8 cellular contexts compared by ENCODE assay signal in genomic region chr22:29310863-29311339, GRCh38. TPM values are rescaled to one million over a fixed set of nuclear protein-coding genes. Genes with fewer than 3 reads are reported as not detected.
DNase-seq lines count a peak whose midpoint lies in the region; ATAC-seq and TF ChIP-seq lines count a peak whose summit lies in the region.

No MANE protein-coding gene starts in this region.

- TF ChIP-seq CTCF in AG04450 (IDR thresholded peaks at IDR 0.05; ENCODE audit: low read depth, low read length) = no peak
- no peak for TF ChIP-seq CTCF in GM23338 (conservative IDR thresholded peaks at IDR 0.05; ENCODE audit: low read depth in 2 of 2)
- no peak for TF ChIP-seq CTCF in Panc1 (IDR thresholded peaks at IDR 0.05)
- no peak for TF ChIP-seq CTCF in glutamatergic neuron (IDR thresholded peaks at IDR 0.05; ENCODE audit: partially characterized antibody, unreplicated experiment)
- no peak for TF ChIP-seq CTCF in transverse colon (IDR thresholded peaks at IDR 0.05)

- peaks cover 22% of the 10 kb centered on the region for H3F3A ChIP-seq in GM23338 (replicated peaks; ENCODE audit: low read depth)

- H4K8ac ChIP-seq in trophoblast cell (ENCODE audit: low read depth, low read length) = no peak overlapping the region

- H3K27me3 Mint-ChIP-seq in GM23338 (ENCODE audit: insufficient read depth, low read depth, poor library complexity) (peaks cover 29% of the 10 kb centered on the region), glutamatergic neuron (ENCODE audit: unreplicated experiment) (peaks cover 14% of the 10 kb centered on the region)
- H3K27me3 Mint-ChIP-seq in activated naive CD8-positive, alpha-beta T cell treated with anti-CD3 and anti-CD28 coated beads for 36 hours = peaks cover 39% of the 10 kb centered on the region

- CTCF ChIA-PET in AG04450 (lab: Charles Lee) (interaction anchor here (1.0 to 1.5 kb wide), 2 partner anchors 11 to 48 kb away, joined by 3 to 6 read pairs; no protein-coding TSS in a partner anchor), Panc1 (lab: Charles Lee) (interaction anchor here (0.6 kb wide), 1 partner anchor 940 kb away, joined by 4 read pairs; no protein-coding TSS in a partner anchor)

- peak; percentile 1; the same call in 2 of the 3 replicates for ATAC-seq in GM23338
- peak; percentile 44 for ATAC-seq in Panc1

- POLR2A ChIA-PET in AG04450 (lab: Yijun Ruan, JAX) (interaction anchor here (1.0 kb wide), 1 partner anchor 42 kb away, joined by 4 read pairs; the partner anchor contains the start of gene EWSR1), Panc1 (lab: Charles Lee) (no interaction called here)

- H3K27ac Mint-ChIP-seq in GM23338 (no peak overlapping the region), glutamatergic neuron (ENCODE audit: unreplicated experiment) (no peak overlapping the region)
- no peak overlapping the region for H3K27ac Mint-ChIP-seq in activated naive CD8-positive, alpha-beta T cell treated with anti-CD3 and anti-CD28 coated beads for 36 hours

- no peak overlapping the region for H2BK12ac ChIP-seq in trophoblast cell (ENCODE audit: low read length)

- peaks cover 14% of the 10 kb centered on the region for H3K79me1 ChIP-seq in trophoblast cell (ENCODE audit: low read length)

- H3K27ac ChIP-seq in AG04450 (ENCODE audit: low read depth, low read length) (no peak overlapping the region), GM23338 (ENCODE audit: low read depth) (no peak overlapping the region), Panc1 (ENCODE audit: low read length) (no peak overlapping the region), trophoblast cell (ENCODE audit: low read depth, low read length) (no peak overlapping the region), transverse colon (peak overlapping the region; percentile 84 to 96 (median 86))

- H3K18ac ChIP-seq in trophoblast cell (ENCODE audit: low read length) = no peak overlapping the region

- H2AFZ ChIP-seq in GM23338 (no peak overlapping the region), trophoblast cell (ENCODE audit: insufficient read depth, low read length, poor library complexity) (no peak overlapping the region)

- no peak overlapping the region for H3K4ac ChIP-seq in trophoblast cell (ENCODE audit: low read depth, low read length)

- H3K79me2 ChIP-seq in GM23338 (replicated peaks; ENCODE audit: insufficient read depth) = no peaks in the 10 kb centered on the region
- peaks cover 5% of the 10 kb centered on the region for H3K79me2 ChIP-seq in trophoblast cell (ENCODE audit: control insufficient read depth, insufficient read depth, low read length, poor library complexity)

- in situ Hi-C loops in Panc1 (cut with HindIII; ENCODE audit: low pct_unique_long_range_greater_than_20kb, low sequenced_read_pairs) = no loop called here
- in situ Hi-C loops in transverse colon (cut with MboI; ENCODE audit: low pct_ligation_motif_present in 1 of 4, low pct_unique_long_range_greater_than_20kb in 1 of 4, low sequenced_read_pairs in 3 of 4) = no loop called here

- no peaks in the 10 kb centered on the region for H3K9me2 ChIP-seq in GM23338 (ENCODE audit: insufficient read depth)

- peak; percentile 90 for DNase-seq in AG04450 (ENCODE audit: low read depth, low spot score)
- peak; percentile 82 for DNase-seq in GM23338 (ENCODE audit: low spot score)
- no peak for DNase-seq in Panc1 (ENCODE audit: low read depth, low spot score)
- peak; percentile 81 for DNase-seq in activated naive CD8-positive, alpha-beta T cell treated with anti-CD3 and anti-CD28 coated beads for 36 hours
- peak; percentile 71 for DNase-seq in glutamatergic neuron
- peak; percentile 96 for DNase-seq in trophoblast cell
- peak; percentile 92 for DNase-seq in transverse colon
- no peak for DNase-seq in NCI-H510A (lab: John Stamatoyannopoulos, UW)

- peaks cover 30% of the 10 kb centered on the region for H3K4me1 Mint-ChIP-seq in GM23338
- peaks cover 35% of the 10 kb centered on the region for H3K4me1 Mint-ChIP-seq in activated naive CD8-positive, alpha-beta T cell treated with anti-CD3 and anti-CD28 coated beads for 36 hours
- H3K4me1 Mint-ChIP-seq in glutamatergic neuron (ENCODE audit: low read depth, unreplicated experiment) = peaks cover 13% of the 10 kb centered on the region

- H3K14ac ChIP-seq in trophoblast cell (ENCODE audit: low read length) = no peak overlapping the region

- peak; percentile 57 for TF ChIP-seq EP300 in transverse colon (IDR thresholded peaks at IDR 0.05; ENCODE audit: low read depth)

- BruUV-seq in Panc1 (replicated peaks; lab: Mats Ljungman, UMichigan) = no TSS peak

- H4K91ac ChIP-seq in trophoblast cell (ENCODE audit: low read depth, low read length) = no peak overlapping the region

- H3K27me3 ChIP-seq in AG04450 (ENCODE audit: control insufficient read depth, insufficient read depth, low read length) = peaks cover 23% of the 10 kb centered on the region
- H3K27me3 ChIP-seq in GM23338 (ENCODE audit: insufficient read depth) = peaks cover 34% of the 10 kb centered on the region
- H3K27me3 ChIP-seq in Panc1 (ENCODE audit: control insufficient read depth, insufficient read depth, low read length) = no peaks in the 10 kb centered on the region
- H3K27me3 ChIP-seq in trophoblast cell (ENCODE audit: insufficient read depth, low read length) = peaks cover 27% of the 10 kb centered on the region
- H3K27me3 ChIP-seq in transverse colon = peaks cover 27% of the 10 kb centered on the region

- peak overlapping the region; percentile 13 for H2AK5ac ChIP-seq in trophoblast cell (ENCODE audit: low read length)

- no peak overlapping the region for H3K23ac ChIP-seq in trophoblast cell (ENCODE audit: low read length)

- H3K4me3 Mint-ChIP-seq in GM23338 (no peak overlapping the region), glutamatergic neuron (ENCODE audit: unreplicated experiment) (no peak overlapping the region)
- no peak overlapping the region for H3K4me3 Mint-ChIP-seq in activated naive CD8-positive, alpha-beta T cell treated with anti-CD3 and anti-CD28 coated beads for 36 hours

- no peak overlapping the region for H4K12ac ChIP-seq in trophoblast cell (ENCODE audit: low read depth, low read length)

- H3K36me3 ChIP-seq in GM23338 (ENCODE audit: insufficient read depth) (no peaks in the 10 kb centered on the region), Panc1 (ENCODE audit: control insufficient read depth, insufficient read depth, low read length) (no peaks in the 10 kb centered on the region; the same call in 1 of the 2 replicates), trophoblast cell (ENCODE audit: control insufficient read depth in 1 of 2, insufficient read depth in 2 of 2, low read length in 2 of 2) (peaks cover 7 to 9% of the 10 kb centered on the region in 2 experiments), transverse colon (no peaks in the 10 kb centered on the region)

- TF ChIP-seq POLR2A in transverse colon (IDR thresholded peaks at IDR 0.05) = no peak

- no peak overlapping the region for H2BK5ac ChIP-seq in trophoblast cell (ENCODE audit: low read depth, low read length, poor library complexity)

- H3K9me3 ChIP-seq in AG04450 (ENCODE audit: control insufficient read depth, insufficient read depth, low read length) (peaks cover 5% of the 10 kb centered on the region; the same call in 1 of the 2 replicates), Panc1 (ENCODE audit: control insufficient read depth, insufficient read depth, low read depth, low read length) (no peaks in the 10 kb centered on the region), trophoblast cell (ENCODE audit: insufficient read depth, low read depth, low read length) (peaks cover 3% of the 10 kb centered on the region), transverse colon (no peaks in the 10 kb centered on the region)

- intact Hi-C loops in Panc1 (cut with micrococcal nuclease; ENCODE audit: unreplicated experiment) = no loop called here
- intact Hi-C loops in transverse colon (cut with DNase I; ENCODE audit: low total_unique reads) = no loop called here

- H3K4me3 ChIP-seq in AG04450 (ENCODE audit: low read depth, low read length) (no peak overlapping the region), GM23338 (no peak overlapping the region), Panc1 (ENCODE audit: low read depth in 2 of 2, low read length in 2 of 2) (no peak overlapping the region), trophoblast cell (ENCODE audit: low read depth, low read length) (no peak overlapping the region), transverse colon (peak overlapping the region in 1 of 4 donors; percentile 6)

- no CpG with 5 or more reads among the region's 18 CpGs for WGBS in trophoblast cell (ENCODE audit: extremely low coverage, insufficient coverage, insufficient read length)
- WGBS in transverse colon (ENCODE audit: low coverage in 1 of 2), 2 donors = 4% methylated on average over 17 of the region's 18 CpGs; no CpG with 5 or more reads in 1 of the 2 donors

- peaks cover 9% of the 10 kb centered on the region for H4K20me1 ChIP-seq in GM23338 (replicated peaks; ENCODE audit: insufficient read depth)

- no peak overlapping the region for H3K4me2 ChIP-seq in GM23338
- H3K4me2 ChIP-seq in trophoblast cell (ENCODE audit: low read length) = peak overlapping the region; percentile 28

- no peak overlapping the region for H3K9ac ChIP-seq in trophoblast cell (ENCODE audit: low read length)

- peaks cover 7% of the 10 kb centered on the region; the same call in 1 of the 3 replicates for H3K36me3 Mint-ChIP-seq in GM23338 (ENCODE audit: low read depth)
- H3K36me3 Mint-ChIP-seq in activated naive CD8-positive, alpha-beta T cell treated with anti-CD3 and anti-CD28 coated beads for 36 hours = no peaks in the 10 kb centered on the region
- H3K36me3 Mint-ChIP-seq in glutamatergic neuron (ENCODE audit: unreplicated experiment) = peaks cover 6% of the 10 kb centered on the region

- peaks cover 14% of the 10 kb centered on the region for H3K9me3 Mint-ChIP-seq in GM23338
- H3K9me3 Mint-ChIP-seq in activated naive CD8-positive, alpha-beta T cell treated with anti-CD3 and anti-CD28 coated beads for 36 hours = no peaks in the 10 kb centered on the region
- H3K9me3 Mint-ChIP-seq in glutamatergic neuron (ENCODE audit: unreplicated experiment) = peaks cover 5% of the 10 kb centered on the region

- H2BK120ac ChIP-seq in trophoblast cell (ENCODE audit: insufficient read depth, low read length, poor library complexity) = no peak overlapping the region

- H3K4me1 ChIP-seq in GM23338 (ENCODE audit: insufficient read depth) = peaks cover 6% of the 10 kb centered on the region; the same call in 1 of the 2 replicates
- peaks cover 22% of the 10 kb centered on the region for H3K4me1 ChIP-seq in Panc1 (ENCODE audit: control insufficient read depth, insufficient read depth, low read length)
- peaks cover 29 to 39% of the 10 kb centered on the region in 2 experiments for H3K4me1 ChIP-seq in trophoblast cell (ENCODE audit: control insufficient read depth in 1 of 2, insufficient read depth in 2 of 2, low read length in 2 of 2)
- H3K4me1 ChIP-seq in transverse colon = peaks cover 62 to 93% (median 79%) of the 10 kb centered on the region in 4 donors

RNA-seq across cellular contexts. Expression of gene GAS2L1, which starts 4.5 kb away (rescaled TPM):
- polyA plus RNA-seq in AG04450 (2011; rRNA removed) (4.5 and 5.2 TPM in 2 replicates), GM23338 (2016; fragmentation: Nextera tagmentation; extraction: Ambion mirVana) (3.7 and 5.2 TPM in 2 replicates)
- polyA minus RNA-seq in AG04450 (2011; rRNA and poly(A)+ RNA removed) = 2.2 and 2.9 TPM in 2 replicates
- 4.9 and 9.5 TPM in 2 replicates for total RNA-seq in GM23338 (2014; rRNA removed; shearing (Covaris generic))
- total RNA-seq in Panc1 (2021; ENCODE audit: unreplicated experiment) (68.8 TPM), glutamatergic neuron (ENCODE audit: unreplicated experiment) (10.3 TPM), transverse colon (10 to 100 TPM; 21.1 to 81.0 (median 43.6) TPM)
- 74.4 TPM for polyA plus RNA-seq in Panc1 (2012; ENCODE audit: insufficient read length)
- total RNA-seq in activated naive CD8-positive, alpha-beta T cell treated with anti-CD3 and anti-CD28 coated beads for 36 hours = 1 to 10 TPM; 1.1 to 1.4 TPM
- 14.6 and 14.7 TPM in 2 replicates for polyA plus RNA-seq in trophoblast cell (2013)

RNA-seq across cellular contexts. Expression of gene RASL10A, which starts 4.6 kb away (rescaled TPM):
- polyA plus RNA-seq in AG04450 (2011; rRNA removed) (not detected in 2 replicates), GM23338 (2016; fragmentation: Nextera tagmentation; extraction: Ambion mirVana) (0.99 and 1.6 TPM in 2 replicates)
- not detected in 2 replicates for polyA minus RNA-seq in AG04450 (2011; rRNA and poly(A)+ RNA removed)
- 0.54 and 3.0 TPM in 2 replicates for total RNA-seq in GM23338 (2014; rRNA removed; shearing (Covaris generic))
- total RNA-seq in Panc1 (2021; ENCODE audit: unreplicated experiment) (2.6 TPM), glutamatergic neuron (ENCODE audit: unreplicated experiment) (1.3 TPM), transverse colon (1 to 10 TPM in 3 of 4 donors, not detected in 1; 1.2 to 5.0 (median 2.4) TPM)
- polyA plus RNA-seq in Panc1 (2012; ENCODE audit: insufficient read length) = 2.4 TPM
- total RNA-seq in activated naive CD8-positive, alpha-beta T cell treated with anti-CD3 and anti-CD28 coated beads for 36 hours = under 1 TPM in 1 of 2 experiments, not detected in 1; 0.58 TPM
- polyA plus RNA-seq in trophoblast cell (2013) = 1.1 and 1.2 TPM in 2 replicates

RNA-seq across cellular contexts. Expression of gene EWSR1, which starts 42.8 kb away (rescaled TPM):
- polyA plus RNA-seq in AG04450 (2011; rRNA removed) = 146 and 185 TPM in 2 replicates
- 206 and 243 TPM in 2 replicates for polyA minus RNA-seq in AG04450 (2011; rRNA and poly(A)+ RNA removed)
- 390 and 427 TPM in 2 replicates for total RNA-seq in GM23338 (2014; rRNA removed; shearing (Covaris generic))
- polyA plus RNA-seq in GM23338 (2016; fragmentation: Nextera tagmentation; extraction: Ambion mirVana) = 382 and 391 TPM in 2 replicates
- 272 TPM for total RNA-seq in Panc1 (2021; ENCODE audit: unreplicated experiment)
- polyA plus RNA-seq in Panc1 (2012; ENCODE audit: insufficient read length) = 240 TPM
- total RNA-seq in activated naive CD8-positive, alpha-beta T cell treated with anti-CD3 and anti-CD28 coated beads for 36 hours = 100 to 1,000 TPM; 369 to 377 TPM
- 355 TPM for total RNA-seq in glutamatergic neuron (ENCODE audit: unreplicated experiment)
- 256 and 260 TPM in 2 replicates for polyA plus RNA-seq in trophoblast cell (2013)
- 100 to 1,000 TPM; 196 to 318 (median 205) TPM for total RNA-seq in transverse colon

RNA-seq across cellular contexts. Expression of gene RHBDD3, which starts 43.1 kb away (rescaled TPM):
- polyA plus RNA-seq in AG04450 (2011; rRNA removed) = 9.9 and 13.8 TPM in 2 replicates
- polyA minus RNA-seq in AG04450 (2011; rRNA and poly(A)+ RNA removed) = 3.6 and 5.0 TPM in 2 replicates
- total RNA-seq in GM23338 (2014; rRNA removed; shearing (Covaris generic)) = 95.6 and 115 TPM in 2 replicates
- polyA plus RNA-seq in GM23338 (2016; fragmentation: Nextera tagmentation; extraction: Ambion mirVana) = 55.0 and 60.3 TPM in 2 replicates
- 49.6 TPM for total RNA-seq in Panc1 (2021; ENCODE audit: unreplicated experiment)
- polyA plus RNA-seq in Panc1 (2012; ENCODE audit: insufficient read length) = 48.2 TPM
- total RNA-seq in activated naive CD8-positive, alpha-beta T cell treated with anti-CD3 and anti-CD28 coated beads for 36 hours = 10 to 100 TPM; 32.4 to 33.1 TPM
- 50.4 TPM for total RNA-seq in glutamatergic neuron (ENCODE audit: unreplicated experiment)
- polyA plus RNA-seq in trophoblast cell (2013) = 25.9 and 28.0 TPM in 2 replicates
- total RNA-seq in transverse colon = 100 to 1,000 TPM in 1 of 4 donors, 10 to 100 TPM in 3; 20.9 to 131 (median 31.5) TPM

Comparison
In these comparisons a context has a peak if more than half of its experiments do, and no peak if none do; other contexts are left out.
1. DNase-seq: peak in AG04450 (single experiment), GM23338 (single experiment), activated naive CD8-positive, alpha-beta T cell treated with anti-CD3 and anti-CD28 coated beads for 36 hours (single experiment), glutamatergic neuron (single experiment), trophoblast cell (2 of 2) and transverse colon (single experiment); none in Panc1 (single experiment) and NCI-H510A (single experiment).
2. H3K27ac ChIP-seq: peak in transverse colon (4 of 4); none in AG04450 (single experiment), GM23338 (single experiment), Panc1 (single experiment) and trophoblast cell (single experiment).